ENCODE assay signal across 1 cellular context in the genomic region with DNA sequence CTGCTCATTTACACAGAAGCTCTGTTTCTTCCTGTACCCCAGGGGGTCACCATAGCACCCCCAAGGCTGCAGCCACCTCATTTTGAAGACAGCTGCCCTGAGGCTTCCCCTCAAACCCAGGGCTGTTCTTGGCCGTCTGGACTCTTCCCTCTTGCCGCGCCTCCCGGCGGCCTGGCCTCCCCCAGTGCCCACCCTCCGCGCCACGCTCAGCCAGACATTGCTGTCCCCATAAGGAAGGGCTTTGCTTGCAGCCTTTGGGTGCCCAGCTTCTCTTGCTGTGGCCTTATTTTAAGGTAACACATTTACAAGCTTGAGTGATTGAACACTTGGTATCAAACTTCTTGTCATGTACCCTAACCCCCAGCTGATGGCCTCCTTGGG.
TF ChIP-seq lines count a peak whose summit lies in the region.

No MANE protein-coding gene starts in this region.

TF ChIP-seq in IMR-90, 13 proteins besides CTCF, POLR2A, EP300 and RAD21 (continued from another document):
- TF ChIP-seq BHLHE40 (IDR thresholded peaks at IDR 0.05; ENCODE audit: low read depth, low read length) (no peak), MAZ (IDR thresholded peaks at IDR 0.05; ENCODE audit: borderline replicate concordance, low read depth, low read length) (no peak), SMC3 (IDR thresholded peaks at IDR 0.05; ENCODE audit: low read depth, low read length) (no peak), RFX5 (IDR thresholded peaks at IDR 0.05; ENCODE audit: low read depth, low read length) (no peak)
- TF ChIP-seq, protein P1, sequence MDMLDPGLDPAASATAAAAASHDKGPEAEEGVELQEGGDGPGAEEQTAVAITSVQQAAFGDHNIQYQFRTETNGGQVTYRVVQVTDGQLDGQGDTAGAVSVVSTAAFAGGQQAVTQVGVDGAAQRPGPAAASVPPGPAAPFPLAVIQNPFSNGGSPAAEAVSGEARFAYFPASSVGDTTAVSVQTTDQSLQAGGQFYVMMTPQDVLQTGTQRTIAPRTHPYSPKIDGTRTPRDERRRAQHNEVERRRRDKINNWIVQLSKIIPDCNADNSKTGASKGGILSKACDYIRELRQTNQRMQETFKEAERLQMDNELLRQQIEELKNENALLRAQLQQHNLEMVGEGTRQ (IDR thresholded peaks at IDR 0.05; ENCODE audit: low read depth, low read length): no peak
